ENCODE assay signal across 8 cellular contexts in genomic region chr3:13484861-13485590, GRCh38. TPM values are rescaled to one million over a fixed set of nuclear protein-coding genes. Genes with fewer than 3 reads are reported as not detected.
DNase-seq lines count a peak whose midpoint lies in the region; TF ChIP-seq lines count a peak whose summit lies in the region.

No MANE protein-coding gene starts in this region.

- H3K27me3 Mint-ChIP-seq in MCF 10A (ENCODE audit: insufficient read depth, unreplicated experiment) (no peaks in the 10 kb centered on the region), type B pancreatic cell (no peaks in the 10 kb centered on the region)

- POLR2A ChIA-PET in MCF 10A (lab: Yijun Ruan, JAX), result interaction anchor here (0.6 to 2.4 kb wide), 5 partner anchors 13 to 642 kb away, joined by 3 to 10 read pairs (median 3); partner anchors contain the start of genes CHCHD4 and TMEM43

- peak overlapping the region; percentile 28 for H3K4me3 Mint-ChIP-seq in MCF 10A (ENCODE audit: unreplicated experiment)
- peak overlapping the region; percentile 72 for H3K4me3 Mint-ChIP-seq in type B pancreatic cell

- BruUV-seq in MCF 10A (replicated peaks; lab: Mats Ljungman, UMichigan), result no TSS peak

- TF ChIP-seq CTCF in MCF 10A (IDR thresholded peaks at IDR 0.05; ENCODE audit: unreplicated experiment), result no peak
- TF ChIP-seq CTCF in type B pancreatic cell (conservative IDR thresholded peaks at IDR 0.05), result no peak

- CTCF ChIA-PET in MCF 10A (lab: Yijun Ruan, JAX), result interaction anchor here (0.6 to 3.7 kb wide), 14 partner anchors 9 to 1455 kb away, joined by 3 to 18 read pairs (median 4); no protein-coding TSS in a partner anchor

- peak overlapping the region; percentile 92 for H3K27ac Mint-ChIP-seq in MCF 10A (ENCODE audit: low read depth, unreplicated experiment)
- H3K27ac Mint-ChIP-seq in type B pancreatic cell, result peak overlapping the region; percentile 95

- H3K4me1 Mint-ChIP-seq in MCF 10A (ENCODE audit: insufficient read depth, unreplicated experiment) (peaks cover 18% of the 10 kb centered on the region), type B pancreatic cell (ENCODE audit: unreplicated experiment) (peaks cover 42% of the 10 kb centered on the region)

- no peaks in the 10 kb centered on the region for H3K9me3 Mint-ChIP-seq in MCF 10A (ENCODE audit: unreplicated experiment)
- H3K9me3 Mint-ChIP-seq in type B pancreatic cell, result no peaks in the 10 kb centered on the region

- H3K36me3 Mint-ChIP-seq in MCF 10A (ENCODE audit: insufficient read depth, unreplicated experiment) (peaks cover 5% of the 10 kb centered on the region), type B pancreatic cell (peaks cover 23% of the 10 kb centered on the region)

- DNase-seq in DMS53 treated with DMSO at 0.1 percent for 48 hours (lab: John Stamatoyannopoulos, UW; ENCODE audit: unreplicated experiment) (peak; percentile 41), NCI-H1105 (lab: John Stamatoyannopoulos, UW) (peak; percentile 52), MCF 10A (ENCODE audit: unreplicated experiment) (peak; percentile 94), kidney tubule cell (ENCODE audit: low spot score) (peak; percentile 94), type B pancreatic cell (ENCODE audit: extremely low spot score, unreplicated experiment) (no peak), dermis blood vessel endothelial cell (no peak), foreskin melanocyte (no peak)
- DNase-seq in activated CD4-positive, alpha-beta T cell treated with anti-CD3 and anti-CD28 coated beads for 1 hour, result no peak

- intact Hi-C loops in MCF 10A (cut with micrococcal nuclease), result no loop called here

RNA-seq across cellular contexts. Expression of gene HDAC11, which starts 4.9 kb away (rescaled TPM):
- total RNA-seq in MCF 10A (2022), result 8.7 and 9.3 TPM in 2 replicates
- 21.9 and 26.1 TPM in 2 replicates for total RNA-seq in type B pancreatic cell (ENCODE audit: low replicate concordance)
- total RNA-seq in dermis blood vessel endothelial cell, result 8.8 and 10.5 TPM in 2 replicates

Comparison
In these comparisons a context has a peak if more than half of its experiments do, and no peak if none do; other contexts are left out.
1. DNase-seq: peak in DMS53 treated with DMSO at 0.1 percent for 48 hours (single experiment), NCI-H1105 (single experiment), MCF 10A (single experiment) and kidney tubule cell (single experiment); none in type B pancreatic cell (single experiment), activated CD4-positive, alpha-beta T cell treated with anti-CD3 and anti-CD28 coated beads for 1 hour (single experiment), dermis blood vessel endothelial cell (single experiment) and foreskin melanocyte (single experiment).